In genomic region chr10:34753014-34753757, GRCh38 we compare ENCODE assay signal across 1 cellular context.
TF ChIP-seq lines count a peak whose summit lies in the region.

No MANE protein-coding gene starts in this region.

TF ChIP-seq in GM23338, 12 proteins besides CTCF, POLR2A, EP300 and RAD21 (continued from another document):
- no peak for TF ChIP-seq REST (IDR thresholded peaks at IDR 0.05; ENCODE audit: unreplicated experiment)
- no peak for TF ChIP-seq ZNF331 (CRISPR knock-in tag; IDR thresholded peaks at IDR 0.05; ENCODE audit: low read depth)
- TF ChIP-seq ETS1 (IDR thresholded peaks at IDR 0.05) = no peak
- TF ChIP-seq JUNB (IDR thresholded peaks at IDR 0.05; ENCODE audit: unreplicated experiment) = no peak
- no peak for TF ChIP-seq EZH2phosphoT487 (IDR thresholded peaks at IDR 0.05; ENCODE audit: unreplicated experiment)
- no peak for TF ChIP-seq STAT1 (IDR thresholded peaks at IDR 0.05; ENCODE audit: unreplicated experiment)
- TF ChIP-seq ZNF462 (CRISPR knock-in tag; IDR thresholded peaks at IDR 0.05) = no peak
- no peak for TF ChIP-seq EZH2 (IDR thresholded peaks at IDR 0.05; ENCODE audit: low read depth, unreplicated experiment)
- TF ChIP-seq ZNF114 (CRISPR knock-in tag; IDR thresholded peaks at IDR 0.05) = no peak
